1 cellular context compared by ENCODE assay signal in genomic region chr7:66100408-66101050, GRCh38.
TF ChIP-seq lines count a peak whose summit lies in the region.

No MANE protein-coding gene starts in this region.

TF ChIP-seq in GM23338, 12 proteins besides CTCF, POLR2A, EP300 and RAD21 (continued from another document):
- no peak for TF ChIP-seq ZNF462 (CRISPR knock-in tag; IDR thresholded peaks at IDR 0.05)
